9 cellular contexts compared by ENCODE assay signal in genomic region chr17:40107266-40107980, GRCh38. TPM values are rescaled to one million over a fixed set of nuclear protein-coding genes. Genes with fewer than 3 reads are reported as not detected.
DNase-seq lines count a peak whose midpoint lies in the region; ATAC-seq and TF ChIP-seq lines count a peak whose summit lies in the region.
"Had no signal": no experiment of that assay in that cellular context is flagged by ENCODE, and none has a peak within 500 bp of the region (broad histone marks: within the 10 kb centered on the region; RNA-seq: fewer than 3 reads in every experiment).

No MANE protein-coding gene starts in this region.

- H3K27me3 ChIP-seq in H7 (ENCODE audit: control insufficient read depth, insufficient read depth, low read length) (peaks cover 24% of the 10 kb centered on the region), right cardiac atrium (ENCODE audit: control insufficient read depth, insufficient read depth) (no peaks in the 10 kb centered on the region), smooth muscle cell (ENCODE audit: low read depth) (no peaks in the 10 kb centered on the region)

- no peaks in the 10 kb centered on the region for H3K9me3 ChIP-seq in right cardiac atrium (ENCODE audit: control insufficient read depth, low read length)
- H3K9me3 ChIP-seq in smooth muscle cell (replicated peaks; ENCODE audit: low read depth), result no peaks in the 10 kb centered on the region

- intact Hi-C loops in right cardiac atrium (cut with DNase I), result no loop called here

- no peaks in the 10 kb centered on the region for H3K36me3 Mint-ChIP-seq in WTC11

- H4K20me1 ChIP-seq in smooth muscle cell (ENCODE audit: low read depth), result no peaks in the 10 kb centered on the region

- H3K27ac ChIP-seq in right cardiac atrium (ENCODE audit: low read length) (peak overlapping the region; percentile 99), smooth muscle cell (ENCODE audit: low read depth) (peak overlapping the region; percentile 95)

- no peaks in the 10 kb centered on the region for H3K36me3 ChIP-seq in H7 (replicated peaks; ENCODE audit: control insufficient read depth, insufficient read depth, low read length)
- H3K36me3 ChIP-seq in smooth muscle cell (ENCODE audit: low read depth), result no peaks in the 10 kb centered on the region

- H3K9me3 Mint-ChIP-seq in WTC11, result no peaks in the 10 kb centered on the region

- peak overlapping the region; percentile 29 for H3K4me2 ChIP-seq in smooth muscle cell

- ATAC-seq in WTC11 (no peak), right cardiac atrium (peak in 1 of 2 donors; percentile 4), HG02678 (IDR thresholded peaks at IDR 0.05; ENCODE audit: unreplicated experiment) (no peak), GM18498 (IDR thresholded peaks at IDR 0.05; ENCODE audit: unreplicated experiment) (no peak)

- TF ChIP-seq CTCF in WTC11 (IDR thresholded peaks at IDR 0.05) (no peak), smooth muscle cell (IDR thresholded peaks at IDR 0.05; ENCODE audit: borderline replicate concordance, insufficient read depth, poor library complexity, severe bottlenecking) (no peak)

- DNase-seq in H7, result peak; percentile 30
- DNase-seq in WTC11 (ENCODE audit: low spot score), result no peak
- DNase-seq in right cardiac atrium, result peak in 1 of 3 donors; percentile 56
- no peak for DNase-seq in smooth muscle cell (lab: John Stamatoyannopoulos, UW; ENCODE audit: unreplicated experiment)
- DNase-seq in GM19238 (ENCODE audit: insufficient read length, low spot score), result no peak
- DNase-seq in GOT3 (lab: John Stamatoyannopoulos, UW), result no peak
- DNase-seq: cortex of kidney had no signal

- CTCF ChIA-PET in WTC11 (lab: Charles Lee), result interaction anchor here (0.7 to 1.9 kb wide), 10 partner anchors 9 to 94 kb away, joined by 3 to 13 read pairs (median 6); no protein-coding TSS in a partner anchor

- H3K4me3 Mint-ChIP-seq in WTC11, result peak overlapping the region; percentile 26; the same call in 1 of the 2 replicates

- peak overlapping the region; percentile 80 for H3K9ac ChIP-seq in smooth muscle cell (ENCODE audit: low read depth)

- peaks cover 90% of the 10 kb centered on the region for H3K4me1 Mint-ChIP-seq in WTC11

- H2AFZ ChIP-seq in smooth muscle cell (ENCODE audit: low read depth), result no peak overlapping the region

- H3F3A ChIP-seq in smooth muscle cell (ENCODE audit: low read depth), result peaks cover 26% of the 10 kb centered on the region

- no peak overlapping the region for H3K27ac Mint-ChIP-seq in WTC11

- POLR2A ChIA-PET in WTC11 (lab: Charles Lee), result interaction anchor here (1.1 kb wide), 1 partner anchor 8 kb away, joined by 3 read pairs; no protein-coding TSS in a partner anchor

- H3K4me1 ChIP-seq in right cardiac atrium (ENCODE audit: control insufficient read depth, insufficient read depth, low read length) (peaks cover 31% of the 10 kb centered on the region), smooth muscle cell (ENCODE audit: low read depth) (peaks cover 42% of the 10 kb centered on the region)

- H3K4me3 ChIP-seq in H7 (ENCODE audit: insufficient read depth, low read depth, low read length) (no peak overlapping the region), right cardiac atrium (ENCODE audit: low read length) (no peak overlapping the region), smooth muscle cell (no peak overlapping the region)

- WGBS in right cardiac atrium, result 23% methylated on average over 12 of the region's 12 CpGs
- WGBS in smooth muscle cell (ENCODE audit: low lambda C conversion rate), result 28% methylated on average over 12 of the region's 12 CpGs

- peaks cover 53% of the 10 kb centered on the region for H3K27me3 Mint-ChIP-seq in WTC11 (ENCODE audit: low read depth)

- H3K79me2 ChIP-seq in smooth muscle cell (ENCODE audit: low read depth), result no peaks in the 10 kb centered on the region

TF ChIP-seq in WTC11, 78 proteins besides CTCF, POLR2A, EP300 and RAD21:
- no peak for TF ChIP-seq NFE2L1 (CRISPR knock-in tag; IDR thresholded peaks at IDR 0.05)
- no peak for TF ChIP-seq ZNF121 (CRISPR knock-in tag; IDR thresholded peaks at IDR 0.05)
- TF ChIP-seq GABPB1 (CRISPR knock-in tag; IDR thresholded peaks at IDR 0.05), result peak; percentile 82
- no peak for TF ChIP-seq FOXP4 (CRISPR knock-in tag; IDR thresholded peaks at IDR 0.05)
- TF ChIP-seq HMGA2 (CRISPR knock-in tag; IDR thresholded peaks at IDR 0.05), result no peak
- TF ChIP-seq JUN (CRISPR knock-in tag; IDR thresholded peaks at IDR 0.05), result no peak

RNA-seq across cellular contexts. Expression of gene NR1D1, which starts 7.0 kb away (rescaled TPM):
- 1.8 and 3.4 TPM in 2 replicates for total RNA-seq in H7 (2014; rRNA removed; shearing (Covaris generic))
- total RNA-seq in WTC11 (2021) (5.6 to 7.6 TPM (median 6.2 TPM) in 3 replicates), right cardiac atrium (10 to 100 TPM; 10.2 to 25.1 (median 18.8) TPM), smooth muscle cell (6.0 and 12.5 TPM in 2 replicates)
- polyA plus RNA-seq in right cardiac atrium (12.3 TPM), smooth muscle cell (18.4 and 19.5 TPM in 2 replicates)

RNA-seq across cellular contexts. Expression of gene MSL1, which starts 14.3 kb away (rescaled TPM):
- total RNA-seq in H7 (2014; rRNA removed; shearing (Covaris generic)), result 44.2 and 70.0 TPM in 2 replicates
- total RNA-seq in WTC11 (2021) (69.2 to 78.1 TPM (median 73.7 TPM) in 3 replicates), right cardiac atrium (10 to 100 TPM; 53.6 to 57.3 (median 55.2) TPM), smooth muscle cell (74.9 and 79.0 TPM in 2 replicates)
- polyA plus RNA-seq in right cardiac atrium (44.8 TPM), smooth muscle cell (24.6 and 26.0 TPM in 2 replicates)

RNA-seq across cellular contexts. Expression of gene CASC3, which starts 32.9 kb away (rescaled TPM):
- 55.4 and 76.0 TPM in 2 replicates for total RNA-seq in H7 (2014; rRNA removed; shearing (Covaris generic))
- 107 to 119 TPM (median 115 TPM) in 3 replicates for total RNA-seq in WTC11 (2021)
- total RNA-seq in right cardiac atrium, result 10 to 100 TPM; 50.2 to 56.7 (median 50.7) TPM
- polyA plus RNA-seq in right cardiac atrium, result 23.4 TPM
- total RNA-seq in smooth muscle cell, result 25.6 and 33.3 TPM in 2 replicates
- polyA plus RNA-seq in smooth muscle cell, result 54.2 and 59.5 TPM in 2 replicates

RNA-seq across cellular contexts. Expression of gene THRA, which starts 44.7 kb away (rescaled TPM):
- total RNA-seq in H7 (2014; rRNA removed; shearing (Covaris generic)), result 13.2 and 15.2 TPM in 2 replicates
- total RNA-seq in WTC11 (2021) (11.9 to 15.9 TPM (median 12.0 TPM) in 3 replicates), right cardiac atrium (10 to 100 TPM; 80.6 to 99.5 (median 95.9) TPM), smooth muscle cell (15.6 and 25.4 TPM in 2 replicates)
- polyA plus RNA-seq in right cardiac atrium (73.3 TPM), smooth muscle cell (17.6 and 21.2 TPM in 2 replicates)

RNA-seq across cellular contexts. Expression of gene MED24, which starts 53.2 kb away (rescaled TPM):
- total RNA-seq in H7 (2014; rRNA removed; shearing (Covaris generic)), result 85.6 and 99.9 TPM in 2 replicates
- total RNA-seq in WTC11 (2021), result 95.5 to 107 TPM (median 103 TPM) in 3 replicates
- total RNA-seq in right cardiac atrium, result 10 to 100 TPM; 54.3 to 60.5 (median 54.7) TPM
- 45.1 TPM for polyA plus RNA-seq in right cardiac atrium
- total RNA-seq in smooth muscle cell, result 68.2 and 76.9 TPM in 2 replicates
- polyA plus RNA-seq in smooth muscle cell, result 74.9 and 77.2 TPM in 2 replicates
